8 cellular contexts compared by ENCODE assay signal in the genomic region with DNA sequence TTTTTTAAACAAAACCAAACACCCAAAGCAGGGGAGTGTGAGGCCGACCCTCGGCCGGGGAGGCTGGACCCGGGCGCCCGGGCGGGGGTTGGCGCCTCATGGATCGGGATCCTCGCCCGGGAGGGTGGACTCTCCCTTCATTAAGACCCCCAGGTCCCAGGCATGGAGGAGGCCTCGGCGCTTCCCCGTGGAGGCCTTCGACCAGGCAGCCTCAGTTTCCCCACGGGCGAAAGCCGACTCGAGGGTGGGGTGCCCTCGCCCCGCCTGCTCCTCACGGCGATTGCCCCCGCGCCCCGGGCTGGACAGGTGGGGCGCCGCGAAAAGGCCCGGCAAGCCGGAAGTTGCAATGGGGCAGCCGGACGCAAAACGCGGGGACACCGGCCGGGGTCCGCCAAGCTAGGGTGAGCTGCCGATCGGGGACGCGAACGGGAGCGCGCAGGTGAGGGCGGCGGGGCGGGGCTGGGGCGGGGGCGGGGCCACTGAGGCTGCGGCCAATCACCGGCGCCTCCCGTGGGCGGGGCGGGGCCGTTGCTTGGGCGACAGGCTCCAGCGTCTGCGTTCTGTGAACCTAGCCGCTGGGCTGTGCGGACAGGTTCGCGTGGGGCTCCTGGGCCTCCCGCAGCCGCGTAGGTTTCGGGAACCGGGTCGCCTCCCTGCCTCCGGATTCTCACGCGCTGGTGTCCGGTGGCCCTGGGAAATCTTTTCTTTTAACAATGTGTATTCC. TPM values are rescaled to one million over a fixed set of nuclear protein-coding genes. Genes with fewer than 3 reads are reported as not detected.
A peak's percentile ranks its signal among the peaks of the same experiment; 100 is the strongest.
DNase-seq lines count a peak whose midpoint lies in the region; ATAC-seq lines count a peak whose summit lies in the region.

No MANE protein-coding gene starts in this region.

- no peaks in the 10 kb centered on the region for H3K36me3 ChIP-seq in muscle layer of duodenum (ENCODE audit: control insufficient read depth in 1 of 2, insufficient read depth in 2 of 2, low read length in 2 of 2)

- no peaks in the 10 kb centered on the region for H3K36me3 Mint-ChIP-seq in activated T-cell treated with anti-CD3 and anti-CD28 coated beads, Interleukin-2, amount 50 U/mL, for 4 hours (ENCODE audit: insufficient read depth)

- H3K4me3 ChIP-seq in muscle layer of duodenum (ENCODE audit: low read depth in 1 of 2, low read length in 2 of 2), result peak overlapping the region; percentile 64 to 65

- H3K27me3 ChIP-seq in muscle layer of duodenum (ENCODE audit: low read depth, low read length), result no peaks in the 10 kb centered on the region

- ATAC-seq in GM21576 (IDR thresholded peaks at IDR 0.05; ENCODE audit: unreplicated experiment) (peak; percentile 75), esophagus mucosa (peak; percentile 95)
- ATAC-seq in activated T-cell treated with anti-CD3 and anti-CD28 coated beads, Interleukin-2, amount 50 U/mL, for 4 hours, result peak; percentile 94

- peaks cover 0 to 12% of the 10 kb centered on the region in 2 donors for H3K4me1 ChIP-seq in muscle layer of duodenum (ENCODE audit: control insufficient read depth in 1 of 2, insufficient read depth in 2 of 2, low read length in 2 of 2)

- peak overlapping the region; percentile 83 for H3K4me3 Mint-ChIP-seq in activated T-cell treated with anti-CD3 and anti-CD28 coated beads, Interleukin-2, amount 50 U/mL, for 4 hours

- H3K9me3 Mint-ChIP-seq in activated T-cell treated with anti-CD3 and anti-CD28 coated beads, Interleukin-2, amount 50 U/mL, for 4 hours, result no peaks in the 10 kb centered on the region

- H3K27me3 Mint-ChIP-seq in activated T-cell treated with anti-CD3 and anti-CD28 coated beads, Interleukin-2, amount 50 U/mL, for 4 hours (ENCODE audit: low read depth), result no peaks in the 10 kb centered on the region

- no peaks in the 10 kb centered on the region for H3K9me3 ChIP-seq in muscle layer of duodenum (ENCODE audit: control insufficient read depth in 1 of 2, low read length in 2 of 2)

- DNase-seq in DMS114 treated with DMSO at 0.1 percent for 48 hours (lab: John Stamatoyannopoulos, UW; ENCODE audit: unreplicated experiment) (peak; percentile 77), KBM-7 (peak; percentile 88), OCI-M2 (lab: John Stamatoyannopoulos, UW; ENCODE audit: unreplicated experiment) (peak; percentile 28)
- peak; percentile 87 for DNase-seq in activated T-cell treated with anti-CD3 and anti-CD28 coated beads, Interleukin-2, amount 50 U/mL, for 4 hours
- DNase-seq in stimulated activated CD8-positive, alpha-beta memory T cell treated with anti-CD3 and anti-CD28 coated beads, Interleukin-7, amount 100 ng/mL, for 1 hour (ENCODE audit: low read depth in 2 of 2), result peak; percentile 79 to 80

- in situ Hi-C loops in KBM-7 (cut with MboI; ENCODE audit: low pct_unique_long_range_greater_than_20kb, low sequenced_read_pairs), result no loop called here

- peak overlapping the region; percentile 65 for H3K27ac ChIP-seq in muscle layer of duodenum (ENCODE audit: low read length)

- H3K4me1 Mint-ChIP-seq in activated T-cell treated with anti-CD3 and anti-CD28 coated beads, Interleukin-2, amount 50 U/mL, for 4 hours (ENCODE audit: low read depth), result peaks cover 24% of the 10 kb centered on the region

RNA-seq across cellular contexts. Expression of gene ZNF205, which starts 6.0 kb away (rescaled TPM):
- under 1 TPM in 2 of 3 donors, not detected in 1; 0.18 to 0.57 TPM for total RNA-seq in activated T-cell treated with anti-CD3 and anti-CD28 coated beads, Interleukin-2, amount 50 U/mL, for 4 hours
- 5.6 TPM for total RNA-seq in esophagus mucosa

RNA-seq across cellular contexts. Expression of gene ZSCAN10, which starts 7.3 kb away (rescaled TPM):
- total RNA-seq in activated T-cell treated with anti-CD3 and anti-CD28 coated beads, Interleukin-2, amount 50 U/mL, for 4 hours, result under 1 TPM in 2 of 3 donors, not detected in 1; 0.11 TPM
- not detected for total RNA-seq in esophagus mucosa

RNA-seq across cellular contexts. Expression of gene ZNF213, which starts 28.5 kb away (rescaled TPM):
- 10 to 100 TPM in 1 of 3 donors, 1 to 10 TPM in 2; 9.8 to 12.0 (median 9.9) TPM for total RNA-seq in activated T-cell treated with anti-CD3 and anti-CD28 coated beads, Interleukin-2, amount 50 U/mL, for 4 hours
- total RNA-seq in esophagus mucosa, result 9.7 TPM

RNA-seq across cellular contexts. Expression of gene IL32, which starts 40.9 kb away (rescaled TPM):
- total RNA-seq in activated T-cell treated with anti-CD3 and anti-CD28 coated beads, Interleukin-2, amount 50 U/mL, for 4 hours, result 100 to 1,000 TPM; 585 to 715 (median 696) TPM
- 3.7 TPM for total RNA-seq in esophagus mucosa

Comparison
In these comparisons a context has a peak if more than half of its experiments do, and no peak if none do; other contexts are left out.
1. Peak in every context shown above with its lines: DNase-seq, ATAC-seq, H3K4me3 ChIP-seq and H3K27ac ChIP-seq.
2. DNase-seq: peak in every context shown above with its lines; median percentile 88 in KBM-7; 87 in activated T-cell treated with anti-CD3 and anti-CD28 coated beads, Interleukin-2, amount 50 U/mL, for 4 hours; 80 in stimulated activated CD8-positive, alpha-beta memory T cell treated with anti-CD3 and anti-CD28 coated beads, Interleukin-7, amount 100 ng/mL, for 1 hour; 77 in DMS114 treated with DMSO at 0.1 percent for 48 hours; 28 in OCI-M2.